Comparison of ENCODE assay signal across 8 cellular contexts in genomic region chr16:46621006-46621629, GRCh38. TPM values are rescaled to one million over a fixed set of nuclear protein-coding genes. Genes with fewer than 3 reads are reported as not detected.
DNase-seq lines count a peak whose midpoint lies in the region; ATAC-seq and TF ChIP-seq lines count a peak whose summit lies in the region.

Gene SHCBP1, minus strand, starts transcription at chr16:46621379. Its CDS starts 20 bp downstream, at chr16:46621359.

- H3K4me3 Mint-ChIP-seq in activated T-helper 17 cell treated with anti-CD3 and anti-CD28 coated beads, Interleukin-2, amount 50 U/mL, for 72 hours = peak within 1 kb of the TSS; percentile 87
- H3K4me3 Mint-ChIP-seq in neural crest cell = peak within 1 kb of the TSS; percentile 94

- peak; percentile 95 for ATAC-seq in GM21737 (IDR thresholded peaks at IDR 0.05; ENCODE audit: unreplicated experiment)
- ATAC-seq in activated T-helper 17 cell treated with anti-CD3 and anti-CD28 coated beads, Interleukin-2, amount 50 U/mL, for 72 hours (replicated peaks) = peak; percentile 99

- H3K36me3 Mint-ChIP-seq in activated T-helper 17 cell treated with anti-CD3 and anti-CD28 coated beads, Interleukin-2, amount 50 U/mL, for 72 hours (ENCODE audit: low read depth) = peaks cover 21% of the 10 kb centered on the region
- H3K36me3 Mint-ChIP-seq in neural crest cell (ENCODE audit: low read depth) = no peaks in the 10 kb centered on the region

- H3K9me3 Mint-ChIP-seq in activated T-helper 17 cell treated with anti-CD3 and anti-CD28 coated beads, Interleukin-2, amount 50 U/mL, for 72 hours = no peaks in the 10 kb centered on the region
- no peaks in the 10 kb centered on the region for H3K9me3 Mint-ChIP-seq in neural crest cell

- intact Hi-C loops in stomach (cut with DNase I; ENCODE audit: low total_unique reads) = no loop called here

- peak within 1 kb of the TSS in 1 of 5 donors; percentile 40 for H3K27ac ChIP-seq in stomach

- H3K27me3 ChIP-seq in stomach = no peaks in the 10 kb centered on the region

- no peak for TF ChIP-seq CTCF in fibroblast of villous mesenchyme (IDR thresholded peaks at IDR 0.05; ENCODE audit: insufficient read depth, low read depth, low read length)
- no peak for TF ChIP-seq CTCF in neural crest cell (conservative IDR thresholded peaks at IDR 0.05)
- TF ChIP-seq CTCF in stomach (IDR thresholded peaks at IDR 0.05) = no peak

- H3K4me3 ChIP-seq in fibroblast of villous mesenchyme (ENCODE audit: low read depth, low read length) (peak within 1 kb of the TSS; percentile 83), stomach (peak within 1 kb of the TSS; percentile 52 to 91 (median 62))

- H3K9me3 ChIP-seq in stomach = no peaks in the 10 kb centered on the region

- H3K36me3 ChIP-seq in stomach = peaks cover 0 to 6% (median 0%) of the 10 kb centered on the region in 4 donors

- H3K4me1 Mint-ChIP-seq in activated T-helper 17 cell treated with anti-CD3 and anti-CD28 coated beads, Interleukin-2, amount 50 U/mL, for 72 hours = peaks cover 12% of the 10 kb centered on the region
- H3K4me1 Mint-ChIP-seq in neural crest cell = peaks cover 33% of the 10 kb centered on the region

- no peak for TF ChIP-seq POLR2A in stomach (IDR thresholded peaks at IDR 0.05)

- WGBS in stomach, 5 donors = 0 to 1% (median 0%) methylated on average over 29 to 51 of the region's 51 CpGs

- TF ChIP-seq EP300 in stomach (IDR thresholded peaks at IDR 0.05) = no peak

- peak within 1 kb of the TSS; percentile 82 for H3K27ac Mint-ChIP-seq in activated T-helper 17 cell treated with anti-CD3 and anti-CD28 coated beads, Interleukin-2, amount 50 U/mL, for 72 hours
- H3K27ac Mint-ChIP-seq in neural crest cell (ENCODE audit: unreplicated experiment) = peak within 1 kb of the TSS; percentile 96

- no peaks in the 10 kb centered on the region for H3K27me3 Mint-ChIP-seq in activated T-helper 17 cell treated with anti-CD3 and anti-CD28 coated beads, Interleukin-2, amount 50 U/mL, for 72 hours
- no peaks in the 10 kb centered on the region for H3K27me3 Mint-ChIP-seq in neural crest cell (ENCODE audit: low read depth)

- peak; percentile 89 for DNase-seq in Daoy (ENCODE audit: low read depth)
- DNase-seq in KG1 (lab: John Stamatoyannopoulos, UW) = peak; percentile 78
- peak; percentile 91 for DNase-seq in RKO (ENCODE audit: low spot score)
- DNase-seq in fibroblast of villous mesenchyme (ENCODE audit: low read depth) = peak; percentile 88
- peak; percentile 84 for DNase-seq in neural crest cell (ENCODE audit: low read depth, low spot score)
- peak; percentile 76 for DNase-seq in stomach

- peaks cover 6 to 18% (median 15%) of the 10 kb centered on the region in 4 donors for H3K4me1 ChIP-seq in stomach

RNA-seq across cellular contexts. Expression of gene SHCBP1, which starts in this region (rescaled TPM):
- 34.6 and 37.7 TPM in 2 replicates for total RNA-seq in Daoy (2014; rRNA removed; shearing (Covaris generic))
- 10 to 100 TPM; 28.3 to 55.5 TPM for total RNA-seq in activated T-helper 17 cell treated with anti-CD3 and anti-CD28 coated beads, Interleukin-2, amount 50 U/mL, for 72 hours
- total RNA-seq in fibroblast of villous mesenchyme (15.8 and 31.5 TPM in 2 replicates), neural crest cell (18.7 and 19.2 TPM in 2 replicates), stomach (10 to 100 TPM in 1 of 5 donors, 1 to 10 TPM in 1, not detected in 3; 9.4 to 28.1 TPM)
- 1 to 10 TPM; 1.4 to 3.2 (median 1.7) TPM for polyA plus RNA-seq in stomach
